Comparison of ENCODE assay signal across 1 cellular context in genomic region chr17:65561394-65562205, GRCh38.
TF ChIP-seq lines count a peak whose summit lies in the region.

Gene AXIN2 (minus strand): TSS chr17:65561648. CDS start chr17:65558620, 3,028 bp downstream.

TF ChIP-seq in GM23338, 12 proteins besides CTCF, POLR2A, EP300 and RAD21 (continued from another document):
- TF ChIP-seq ZNF462 (CRISPR knock-in tag; IDR thresholded peaks at IDR 0.05): no peak
- TF ChIP-seq POLR2AphosphoS5 (IDR thresholded peaks at IDR 0.05; ENCODE audit: low read depth): no peak
- TF ChIP-seq ZNF114 (CRISPR knock-in tag; IDR thresholded peaks at IDR 0.05): no peak
- no peak for TF ChIP-seq JUNB (IDR thresholded peaks at IDR 0.05; ENCODE audit: unreplicated experiment)
